Comparison of ENCODE assay signal across 10 cellular contexts in genomic region chr9:6739218-6739617, GRCh38. TPM values are rescaled to one million over a fixed set of nuclear protein-coding genes. Genes with fewer than 3 reads are reported as not detected.
DNase-seq lines count a peak whose midpoint lies in the region; ATAC-seq and TF ChIP-seq lines count a peak whose summit lies in the region.
"Had no signal": no experiment of that assay in that cellular context is flagged by ENCODE, and none has a peak within 500 bp of the region (broad histone marks: within the 10 kb centered on the region; RNA-seq: fewer than 3 reads in every experiment).

No MANE protein-coding gene starts in this region.

- no peaks in the 10 kb centered on the region for H3K4me1 ChIP-seq in osteoblast (ENCODE audit: insufficient read depth, low read length)
- H3K4me1 ChIP-seq: breast epithelium had no signal

- no peak overlapping the region for H3K4me2 ChIP-seq in osteoblast (ENCODE audit: insufficient read depth, low read length)
- H3K4me2 ChIP-seq: BLaER1 treated with 17β-estradiol and CSF1 and Interleukin-3, amounts not matched to agents 10 nM and 100 nM had no signal

- H3K36me3 ChIP-seq in osteoblast (ENCODE audit: insufficient read depth, low read length) (no peaks in the 10 kb centered on the region), MG63 (no peaks in the 10 kb centered on the region)
- H3K36me3 ChIP-seq: BLaER1 treated with 17β-estradiol and CSF1 and Interleukin-3, amounts not matched to agents 10 nM and 100 nM; breast epithelium had no signal

- peak; percentile 41 for TF ChIP-seq CTCF in osteoblast (IDR thresholded peaks at IDR 0.05; ENCODE audit: extremely low read depth, low read depth, low read length)

- no peaks in the 10 kb centered on the region for H3K9me3 Mint-ChIP-seq in activated T-helper 17 cell treated with anti-CD3 and anti-CD28 coated beads, Interleukin-2, amount 50 U/mL, for 72 hours

- DNase-seq in NCI-H1092 treated with DMSO at 0.1 percent for 48 hours (lab: John Stamatoyannopoulos, UW) (peak; percentile 43), NCI-H1092 (lab: John Stamatoyannopoulos, UW) (no peak), M059J (ENCODE audit: low read depth) (peak; percentile 52), cerebellar cortex (ENCODE audit: low spot score) (peak; percentile 23), osteoblast (ENCODE audit: insufficient read length, low spot score, missing footprints) (no peak), MG63 (no peak)

- H3K27ac Mint-ChIP-seq in activated T-helper 17 cell treated with anti-CD3 and anti-CD28 coated beads, Interleukin-2, amount 50 U/mL, for 72 hours, result no peak overlapping the region

- no peak for ATAC-seq in activated T-helper 17 cell treated with anti-CD3 and anti-CD28 coated beads, Interleukin-2, amount 50 U/mL, for 72 hours (replicated peaks)
- ATAC-seq in GM21360 (IDR thresholded peaks at IDR 0.05; ENCODE audit: unreplicated experiment), result no peak

- no peak overlapping the region for H3K4me3 Mint-ChIP-seq in activated T-helper 17 cell treated with anti-CD3 and anti-CD28 coated beads, Interleukin-2, amount 50 U/mL, for 72 hours

- no peaks in the 10 kb centered on the region for H3K27me3 ChIP-seq in osteoblast (ENCODE audit: insufficient read depth, low read length)
- no peaks in the 10 kb centered on the region for H3K27me3 ChIP-seq in MG63
- H3K27me3 ChIP-seq: BLaER1 treated with 17β-estradiol and CSF1 and Interleukin-3, amounts not matched to agents 10 nM and 100 nM; breast epithelium had no signal

- H3K4me1 Mint-ChIP-seq in activated T-helper 17 cell treated with anti-CD3 and anti-CD28 coated beads, Interleukin-2, amount 50 U/mL, for 72 hours, result no peaks in the 10 kb centered on the region

- H4K20me1 ChIP-seq in osteoblast (ENCODE audit: insufficient read depth, low read length), result no peaks in the 10 kb centered on the region
- H4K20me1 ChIP-seq: BLaER1 treated with 17β-estradiol and CSF1 and Interleukin-3, amounts not matched to agents 10 nM and 100 nM had no signal

- H3K27me3 Mint-ChIP-seq in activated T-helper 17 cell treated with anti-CD3 and anti-CD28 coated beads, Interleukin-2, amount 50 U/mL, for 72 hours, result peaks cover 3% of the 10 kb centered on the region

- H3K9me3 ChIP-seq in osteoblast (ENCODE audit: low read depth, low read length) (no peaks in the 10 kb centered on the region), MG63 (no peaks in the 10 kb centered on the region)
- H3K9me3 ChIP-seq: breast epithelium had no signal

- no peaks in the 10 kb centered on the region for H3K36me3 Mint-ChIP-seq in activated T-helper 17 cell treated with anti-CD3 and anti-CD28 coated beads, Interleukin-2, amount 50 U/mL, for 72 hours (ENCODE audit: low read depth)

- no peaks in the 10 kb centered on the region for H3K79me2 ChIP-seq in osteoblast (ENCODE audit: insufficient read depth, low read length)

- no peak overlapping the region for H3K27ac ChIP-seq in osteoblast (ENCODE audit: low read depth, low read length)
- H3K27ac ChIP-seq: BLaER1 treated with 17β-estradiol and CSF1 and Interleukin-3, amounts not matched to agents 10 nM and 100 nM; breast epithelium had no signal

- H2AFZ ChIP-seq in osteoblast (ENCODE audit: low read length), result no peak overlapping the region

- H3K4me3 ChIP-seq in osteoblast (ENCODE audit: insufficient read depth, low read length) (no peak overlapping the region), MG63 (no peak overlapping the region)
- H3K4me3 ChIP-seq: BLaER1 treated with 17β-estradiol and CSF1 and Interleukin-3, amounts not matched to agents 10 nM and 100 nM; breast epithelium had no signal

RNA-seq across cellular contexts. Expression of gene KDM4C, which starts 18.6 kb away (rescaled TPM):
- total RNA-seq in M059J (2014; rRNA removed; shearing (Covaris generic)), result 17.7 and 17.8 TPM in 2 replicates
- total RNA-seq in osteoblast, result 50.1 and 50.7 TPM in 2 replicates
- 1.8 and 9.7 TPM in 2 replicates for total RNA-seq in MG63 (2014; rRNA removed; shearing (Covaris generic); ENCODE audit: low replicate concordance)
- 10 to 100 TPM; 46.6 to 70.9 TPM for total RNA-seq in activated T-helper 17 cell treated with anti-CD3 and anti-CD28 coated beads, Interleukin-2, amount 50 U/mL, for 72 hours

Comparison
In these comparisons a context has a peak if more than half of its experiments do, and no peak if none do; other contexts are left out.
1. DNase-seq: peak in NCI-H1092 treated with DMSO at 0.1 percent for 48 hours (single experiment), M059J (single experiment) and cerebellar cortex (single experiment); none in NCI-H1092 (single experiment), osteoblast (single experiment) and MG63 (single experiment).